In the genomic region with DNA sequence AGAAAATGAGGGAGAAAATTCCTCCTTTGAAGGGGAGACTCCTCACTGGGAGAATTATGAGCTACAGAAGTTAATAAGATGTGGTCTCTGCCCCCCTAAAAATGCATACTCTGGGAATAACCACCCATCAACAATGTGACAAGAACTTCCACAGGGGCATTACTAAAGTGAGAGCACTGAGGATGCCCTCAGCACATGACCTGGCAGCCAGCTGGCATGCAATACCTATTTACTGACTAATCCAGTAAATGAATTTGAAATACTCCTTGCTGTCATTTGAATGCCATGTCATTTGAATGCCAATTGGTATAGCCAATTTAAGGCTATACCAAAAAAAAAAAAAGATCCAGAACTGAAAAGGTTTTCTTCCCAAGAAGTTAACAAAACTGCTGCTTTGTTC, we compare ENCODE assay signal across 31 cellular contexts. TPM values are rescaled to one million over a fixed set of nuclear protein-coding genes. Genes with fewer than 3 reads are reported as not detected.
DNase-seq lines count a peak whose midpoint lies in the region; ATAC-seq, FAIRE-seq and TF ChIP-seq lines count a peak whose summit lies in the region.
"Had no signal": no experiment of that assay in that cellular context is flagged by ENCODE, and none has a peak within 500 bp of the region (broad histone marks: within the 10 kb centered on the region; RNA-seq: fewer than 3 reads in every experiment).

No MANE protein-coding gene starts in this region.

- no peak for FAIRE-seq in pancreas (lab: Jason Lieb, UNC)
- FAIRE-seq: A549, H54 had no signal

- intact Hi-C loops in heart right ventricle (cut with DNase I) = loop anchor here in 1 of 10 donors (5.0 kb wide), 1 partner anchor 41 kb away; no protein-coding TSS in a partner anchor
- intact Hi-C loops in Right ventricle myocardium superior (cut with DNase I) = no loop called here
- intact Hi-C loops in right lobe of liver (cut with DNase I) = no loop called here
- intact Hi-C loops in thyroid gland (cut with DNase I) = no loop called here
- intact Hi-C loops in pancreas (cut with DNase I) = no loop called here
- intact Hi-C loops in testis (cut with DNase I; ENCODE audit: low total_unique reads) = no loop called here

- H3K27me3 ChIP-seq in heart right ventricle (no peaks in the 10 kb centered on the region), right lobe of liver (no peaks in the 10 kb centered on the region), thyroid gland (no peaks in the 10 kb centered on the region), pancreas (no peaks in the 10 kb centered on the region), testis (no peaks in the 10 kb centered on the region)
- H3K27me3 ChIP-seq: adrenal gland, esophagus muscularis mucosa, foreskin keratinocyte, upper lobe of left lung had no signal

- H3K4me1 ChIP-seq in heart right ventricle (peaks cover 43 to 100% (median 99%) of the 10 kb centered on the region in 9 donors), right lobe of liver (peaks cover 0 to 95% (median 45%) of the 10 kb centered on the region in 4 donors), thyroid gland (peaks cover 97 to 100% of the 10 kb centered on the region in 2 donors), pancreas (peaks cover 38 to 68% (median 63%) of the 10 kb centered on the region in 3 donors), testis (peaks cover 5% of the 10 kb centered on the region)
- H3K4me1 ChIP-seq: foreskin keratinocyte had no signal

- H3K4me3 ChIP-seq in heart right ventricle = no peak overlapping the region
- no peak overlapping the region for H3K4me3 ChIP-seq in right lobe of liver
- H3K4me3 ChIP-seq in thyroid gland (replicated peaks in 1 of 3) = no peak overlapping the region
- H3K4me3 ChIP-seq in pancreas = no peak overlapping the region
- H3K4me3 ChIP-seq in testis = no peak overlapping the region
- H3K4me3 ChIP-seq: A549, adrenal gland, coronary artery, esophagus muscularis mucosa, upper lobe of left lung had no signal

- H3K36me3 ChIP-seq in heart right ventricle (peaks cover 0 to 2% (median 0%) of the 10 kb centered on the region in 9 donors), right lobe of liver (no peaks in the 10 kb centered on the region), thyroid gland (no peaks in the 10 kb centered on the region), pancreas (no peaks in the 10 kb centered on the region), testis (ENCODE audit: low read depth, missing control alignments) (no peaks in the 10 kb centered on the region)
- H3K36me3 ChIP-seq: adrenal gland, esophagus muscularis mucosa, upper lobe of left lung had no signal

- H3K27ac ChIP-seq in heart right ventricle = peak overlapping the region in 9 of 10 donors; percentile 24 to 85 (median 69)
- H3K27ac ChIP-seq in cingulate gyrus (ENCODE audit: low read depth, low read length) = peak overlapping the region; percentile 11
- peak overlapping the region; percentile 42 to 82 (median 70) for H3K27ac ChIP-seq in right lobe of liver
- H3K27ac ChIP-seq in thyroid gland = peak overlapping the region; percentile 8 to 78 (median 76)
- H3K27ac ChIP-seq in pancreas = peak overlapping the region in 2 of 4 donors; percentile 37 to 51
- H3K27ac ChIP-seq in testis = no peak overlapping the region
- H3K27ac ChIP-seq: A549, adrenal gland, coronary artery, esophagus muscularis mucosa, foreskin keratinocyte had no signal

- no peak for DNase-seq in heart right ventricle
- no peak for DNase-seq in Right ventricle myocardium superior
- DNase-seq in right lobe of liver = peak; percentile 61 to 76 (median 72)
- DNase-seq in thyroid gland = no peak
- DNase-seq in pancreas = no peak
- DNase-seq in testis = no peak
- DNase-seq in DMS79 (lab: John Stamatoyannopoulos, UW) = no peak
- DNase-seq: activated CD4-positive, alpha-beta T cell treated with anti-CD3 and anti-CD28 coated beads, Interleukin-2, amount 50 U/mL, for 1 hour; activated naive CD4-positive, alpha-beta T cell; activated T-cell treated with anti-CD3 and anti-CD28 coated beads, Interleukin-2, amount 50 U/mL, for 72 hours; CD4-positive, alpha-beta memory T cell; endodermal cell; foreskin keratinocyte; mesendoderm; MM.1S; naive B cell; NCI-H1417 treated with DMSO at 0.1 percent for 48 hours; NCI-H2107; nucleus accumbens; SIG-M5; stimulated activated CD4-positive, alpha-beta T cell treated with anti-CD3 and anti-CD28 coated beads, Interleukin-2, amount 100 ng/mL, for 24 hours; T1000 had no signal

- TF ChIP-seq CTCF in heart right ventricle (IDR thresholded peaks at IDR 0.05) (no peak), right lobe of liver (IDR thresholded peaks at IDR 0.05) (no peak), thyroid gland (IDR thresholded peaks at IDR 0.05) (no peak), pancreas (IDR thresholded peaks at IDR 0.05) (no peak), testis (IDR thresholded peaks at IDR 0.05) (no peak)

- TF ChIP-seq POLR2A in right lobe of liver (IDR thresholded peaks at IDR 0.05) = no peak
- TF ChIP-seq POLR2A in thyroid gland (IDR thresholded peaks at IDR 0.05) = no peak
- TF ChIP-seq POLR2A in testis (IDR thresholded peaks at IDR 0.05) = no peak

- no peaks in the 10 kb centered on the region for H3K9me3 ChIP-seq in heart right ventricle
- no peaks in the 10 kb centered on the region for H3K9me3 ChIP-seq in right lobe of liver
- no peaks in the 10 kb centered on the region for H3K9me3 ChIP-seq in thyroid gland
- no peaks in the 10 kb centered on the region for H3K9me3 ChIP-seq in pancreas
- no peaks in the 10 kb centered on the region for H3K9me3 ChIP-seq in testis
- H3K9me3 ChIP-seq: A549, adrenal gland, esophagus muscularis mucosa, upper lobe of left lung had no signal

- ATAC-seq in heart right ventricle (no peak), Right ventricle myocardium superior (ENCODE audit: poor library complexity) (no peak), right lobe of liver (peak in 3 of 4 donors; percentile 5 to 41 (median 26)), pancreas (no peak)
- ATAC-seq: A549; activated T-cell treated with anti-CD3 and anti-CD28 coated beads, Interleukin-2, amount 50 U/mL, for 72 hours; foreskin keratinocyte; Panc1; WTC11 had no signal

RNA-seq across cellular contexts. Expression of a gene that starts 30.8 kb away (rescaled TPM):
- total RNA-seq in heart right ventricle = 100 to 1,000 TPM in 2 of 10 donors, 10 to 100 TPM in 8; 59.4 to 136 (median 81.4) TPM
- 10 to 100 TPM; 16.2 to 61.2 TPM for polyA plus RNA-seq in heart right ventricle
- total RNA-seq in Right ventricle myocardium superior = 117 TPM
- 100 to 1,000 TPM in 1 of 6 experiments, 10 to 100 TPM in 5; 47.8 to 118 (median 65.8) TPM for total RNA-seq in right lobe of liver
- 100 to 1,000 TPM; 257 to 764 (median 675) TPM for total RNA-seq in thyroid gland
- 10 to 100 TPM; 14.6 to 29.6 (median 21.8) TPM for total RNA-seq in pancreas
- 10 to 100 TPM in 1 of 2 donors, 1 to 10 TPM in 1; 5.5 to 13.7 TPM for polyA plus RNA-seq in pancreas
- 100 to 1,000 TPM in 1 of 2 donors, 10 to 100 TPM in 1; 41.5 to 103 TPM for total RNA-seq in testis
- 82.0 TPM for polyA plus RNA-seq in testis (ENCODE audit: insufficient read depth, low read depth, low replicate concordance)
- total RNA-seq: activated T-cell treated with anti-CD3 and anti-CD28 coated beads, Interleukin-2, amount 50 U/mL, for 72 hours had no signal
- polyA plus RNA-seq: CD4-positive, alpha-beta memory T cell had no signal

Comparison
In these comparisons a context has a peak if more than half of its experiments do, and no peak if none do; other contexts are left out.
1. ATAC-seq: peak in right lobe of liver (3 of 4); none in heart right ventricle (0 of 8), Right ventricle myocardium superior (single experiment) and pancreas (0 of 4).
2. DNase-seq: peak in right lobe of liver (3 of 3); none in heart right ventricle (0 of 2), Right ventricle myocardium superior (single experiment), thyroid gland (0 of 2), pancreas (0 of 6), testis (single experiment) and DMS79 (single experiment).
3. H3K27ac ChIP-seq: peak in heart right ventricle (9 of 10), cingulate gyrus (single experiment), right lobe of liver (3 of 3) and thyroid gland (3 of 3); none in testis (0 of 2).